In the genomic region with DNA sequence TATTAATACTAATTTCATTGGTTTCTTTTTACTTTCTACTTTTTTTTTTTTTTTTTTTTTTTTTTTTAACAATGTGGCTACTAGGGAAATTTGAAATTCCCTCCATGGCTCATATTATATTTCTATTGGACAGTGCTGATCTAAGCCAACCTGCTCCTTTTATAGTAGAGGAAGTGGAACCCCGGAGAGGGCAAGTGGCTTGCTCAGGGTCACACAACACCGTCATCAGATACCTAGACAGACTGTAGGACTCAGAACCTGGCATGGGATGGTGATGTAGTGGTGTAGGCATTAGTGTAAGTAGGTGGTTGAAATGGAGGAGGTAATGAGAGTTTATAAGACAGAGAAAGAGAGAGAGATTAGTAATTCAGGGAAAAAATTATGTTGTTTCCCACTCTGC, we compare ENCODE assay signal across 12 cellular contexts. TPM values are rescaled to one million over a fixed set of nuclear protein-coding genes. Genes with fewer than 3 reads are reported as not detected.
DNase-seq lines count a peak whose midpoint lies in the region; ATAC-seq and TF ChIP-seq lines count a peak whose summit lies in the region.
"Had no signal": no experiment of that assay in that cellular context is flagged by ENCODE, and none has a peak within 500 bp of the region (broad histone marks: within the 10 kb centered on the region; RNA-seq: fewer than 3 reads in every experiment).

No MANE protein-coding gene starts in this region.

- H3K4me1 Mint-ChIP-seq in GM23338 = peaks cover 55% of the 10 kb centered on the region

- H3K4me3 Mint-ChIP-seq in GM23338 = no peak overlapping the region

- in situ Hi-C loops in ACHN (cut with HindIII; ENCODE audit: low pct_ligation_motif_present, low pct_unique_long_range_greater_than_20kb, low sequenced_read_pairs) (no loop called here), mammary epithelial cell (cut with MboI; ENCODE audit: low sequenced_read_pairs in 2 of 2) (no loop called here)

- H3K4me2 ChIP-seq in GM23338 (peak overlapping the region; percentile 64), mammary epithelial cell (ENCODE audit: insufficient read depth, low read depth, low read length) (peak overlapping the region; percentile 95)

- ATAC-seq in GM23338 = peak; percentile 10; the same call in 1 of the 3 replicates
- no peak for ATAC-seq in HG03565 (IDR thresholded peaks at IDR 0.05; ENCODE audit: unreplicated experiment)
- no peak for ATAC-seq in HG02870 (IDR thresholded peaks at IDR 0.05; ENCODE audit: unreplicated experiment)
- no peak for ATAC-seq in HG03520 (IDR thresholded peaks at IDR 0.05; ENCODE audit: unreplicated experiment)

- H3K27me3 ChIP-seq in GM23338 (ENCODE audit: insufficient read depth) (no peaks in the 10 kb centered on the region), mammary epithelial cell (ENCODE audit: insufficient read depth, low read length) (no peaks in the 10 kb centered on the region)

- peaks cover 11% of the 10 kb centered on the region for H3K9me3 Mint-ChIP-seq in GM23338

- no peak overlapping the region for H3K9ac ChIP-seq in mammary epithelial cell (ENCODE audit: insufficient read depth, low read length)

- BruUV-seq in mammary epithelial cell (replicated peaks; lab: Mats Ljungman, UMichigan) = no TSS peak

- DNase-seq in ACHN (peak; percentile 29), GM23338 (ENCODE audit: low spot score) (no peak), mammary epithelial cell (peak; percentile 43), lung microvascular endothelial cell (ENCODE audit: low read depth in 2 of 2) (peak; percentile 25 to 49)
- no peak for DNase-seq in stimulated activated CD4-positive, alpha-beta T cell treated with anti-CD3 and anti-CD28 coated beads, Interleukin-12 subunit alpha, Interleukin-12 subunit beta, amount 100 ng/mL, for 4 hours
- DNase-seq: activated T-cell treated with anti-CD3 and anti-CD28 coated beads, Interleukin-2, amount 50 U/mL, for 1 hour; NCI-H1694 treated with DMSO at 0.1 percent for 48 hours; stimulated activated CD8-positive, alpha-beta memory T cell treated with anti-CD3 and anti-CD28 coated beads, Interleukin-4, amount 100 ng/mL, for 48 hours had no signal

- intact Hi-C loops in mammary epithelial cell (cut with micrococcal nuclease) = loop anchor here (2.0 kb wide), 1 partner anchor 76 kb away; no protein-coding TSS in a partner anchor

- 9% methylated on average over 2 of the region's 2 CpGs for WGBS in mammary epithelial cell (ENCODE audit: low coverage, missing lambda C conversion rate)

- H2AFZ ChIP-seq in GM23338 (no peak overlapping the region), mammary epithelial cell (ENCODE audit: low read depth, low read length) (peak overlapping the region; percentile 24)

- H3K36me3 Mint-ChIP-seq in GM23338 (ENCODE audit: low read depth) = peaks cover 32% of the 10 kb centered on the region
- H3K36me3 Mint-ChIP-seq: CD4-positive, CD25-positive, alpha-beta regulatory T cell had no signal

- H3K27me3 Mint-ChIP-seq in GM23338 (ENCODE audit: insufficient read depth, low read depth, poor library complexity) = peaks cover 6% of the 10 kb centered on the region

- H4K20me1 ChIP-seq in GM23338 (replicated peaks; ENCODE audit: insufficient read depth) (no peaks in the 10 kb centered on the region; the same call in 1 of the 2 replicates), mammary epithelial cell (ENCODE audit: insufficient read depth, low read length) (no peaks in the 10 kb centered on the region)

- peaks cover 89% of the 10 kb centered on the region for H3K79me2 ChIP-seq in GM23338 (replicated peaks; ENCODE audit: insufficient read depth)
- peaks cover 92% of the 10 kb centered on the region for H3K79me2 ChIP-seq in mammary epithelial cell (ENCODE audit: insufficient read depth, low read length)

- H3F3A ChIP-seq in GM23338 (replicated peaks; ENCODE audit: low read depth) = no peaks in the 10 kb centered on the region

- H3K27ac Mint-ChIP-seq in GM23338 = no peak overlapping the region; the same call in 1 of the 2 replicates
- H3K27ac Mint-ChIP-seq: CD4-positive, CD25-positive, alpha-beta regulatory T cell had no signal

- dilution Hi-C loops in mammary epithelial cell (cut with HindIII; ENCODE audit: low sequenced_read_pairs) = no loop called here

- CTCF ChIA-PET in mammary epithelial cell (lab: Charles Lee; ENCODE audit: low non-redundant PET) = no interaction called here

- H3K9me3 ChIP-seq in mammary epithelial cell (replicated peaks; ENCODE audit: insufficient read depth, low read length) = no peaks in the 10 kb centered on the region

- H3K4me3 ChIP-seq in GM23338 (no peak overlapping the region), mammary epithelial cell (replicated peaks in 1 of 3; ENCODE audit: insufficient read depth in 1 of 3, low read depth in 2 of 3, low read length in 3 of 3) (no peak overlapping the region)

- H3K4me1 ChIP-seq in GM23338 (ENCODE audit: insufficient read depth) = peaks cover 30% of the 10 kb centered on the region
- peaks cover 27% of the 10 kb centered on the region for H3K4me1 ChIP-seq in mammary epithelial cell (ENCODE audit: insufficient read depth, low read length)

- TF ChIP-seq CTCF in GM23338 (conservative IDR thresholded peaks at IDR 0.05; ENCODE audit: low read depth in 2 of 2) (no peak), mammary epithelial cell (conservative IDR thresholded peaks at IDR 0.05 in 1 of 2, IDR thresholded peaks at IDR 0.05 in 1 of 2; ENCODE audit: extremely low read depth in 1 of 2, insufficient read depth in 1 of 2, low read depth in 1 of 2, low read length in 2 of 2) (no peak)

- H3K27ac ChIP-seq in GM23338 (ENCODE audit: low read depth) (no peak overlapping the region), mammary epithelial cell (ENCODE audit: insufficient read depth, low read depth, low read length) (peak overlapping the region; percentile 65)

- H3K36me3 ChIP-seq in GM23338 (ENCODE audit: insufficient read depth) (no peaks in the 10 kb centered on the region), mammary epithelial cell (ENCODE audit: insufficient read depth, low read length) (no peaks in the 10 kb centered on the region)

- 0 out of 2 replicates have a peak, but pooled peaks cover 5% of the 10 kb centered on the region for H3K9me2 ChIP-seq in GM23338 (ENCODE audit: insufficient read depth)

TF ChIP-seq in GM23338, 12 proteins besides CTCF, POLR2A, EP300 and RAD21 (continues in another document):
- TF ChIP-seq EZH2 (IDR thresholded peaks at IDR 0.05; ENCODE audit: low read depth, unreplicated experiment) = no peak
- no peak for TF ChIP-seq ZNF114 (CRISPR knock-in tag; IDR thresholded peaks at IDR 0.05)

RNA-seq across cellular contexts. Expression of gene ZNF618, which starts 10.8 kb away (rescaled TPM):
- total RNA-seq in GM23338 (2014; rRNA removed; shearing (Covaris generic)) = 19.6 and 22.1 TPM in 2 replicates
- polyA plus RNA-seq in GM23338 (2016; fragmentation: Nextera tagmentation; extraction: Ambion mirVana) = 10.3 and 12.1 TPM in 2 replicates
- total RNA-seq in mammary epithelial cell = 10 to 100 TPM; 18.0 to 19.6 TPM
- polyA plus RNA-seq in mammary epithelial cell = 8.0 TPM
- 18.9 TPM for polyA minus RNA-seq in mammary epithelial cell
- total RNA-seq in lung microvascular endothelial cell = 6.7 and 8.1 TPM in 2 replicates
- polyA plus RNA-seq: CD4-positive, CD25-positive, alpha-beta regulatory T cell had no signal

Comparison
In these comparisons a context has a peak if more than half of its experiments do, and no peak if none do; other contexts are left out.
1. DNase-seq: peak in ACHN (single experiment), mammary epithelial cell (single experiment) and lung microvascular endothelial cell (2 of 2); none in GM23338 (single experiment) and stimulated activated CD4-positive, alpha-beta T cell treated with anti-CD3 and anti-CD28 coated beads, Interleukin-12 subunit alpha, Interleukin-12 subunit beta, amount 100 ng/mL, for 4 hours (single experiment).